Comparison of ENCODE assay signal across 25 cellular contexts in genomic region chr2:235883675-235884074, GRCh38.
"Had no signal": no experiment of that assay in that cellular context is flagged by ENCODE, and none has a peak within 500 bp of the region (broad histone marks: within the 10 kb centered on the region; RNA-seq: fewer than 3 reads in every experiment).

No MANE protein-coding gene starts in this region.

- H3K4me3 ChIP-seq: ascending aorta, body of pancreas had no signal

- H3K27ac Mint-ChIP-seq: activated CD8-positive, alpha-beta T cell treated with anti-CD3 and anti-CD28 coated beads, Interleukin-2, amount 10 ng/mL, durations not matched to agents 7 days and 5 days; activated naive CD8-positive, alpha-beta T cell treated with anti-CD3 and anti-CD28 coated beads, Interleukin-2, amount 10 ng/mL, durations not matched to agents 7 days and 5 days; T-helper 1 cell treated with Interleukin-12 subunit alpha and Interleukin-12 subunit beta and Interleukin-4 antibody, amounts not matched to agents 30 μg/mL and 1 μg/mL, for 36 hours; WTC11 had no signal

- H3K27ac ChIP-seq: ascending aorta, body of pancreas had no signal

- H3K27me3 ChIP-seq: ascending aorta, body of pancreas had no signal

- H3K36me3 Mint-ChIP-seq: activated naive CD8-positive, alpha-beta T cell treated with anti-CD3 and anti-CD28 coated beads, Interleukin-2, amount 10 ng/mL, durations not matched to agents 7 days and 5 days had no signal

- H3K4me1 ChIP-seq: ascending aorta, body of pancreas had no signal

- H3K9me3 ChIP-seq: ascending aorta, body of pancreas had no signal

- DNase-seq: activated CD4-positive, alpha-beta T cell treated with anti-CD3 and anti-CD28 coated beads for 48 hours; activated CD4-positive, alpha-beta T cell treated with anti-CD3 and anti-CD28 coated beads, Interleukin-2, amount 50 U/mL, for 4 hours; activated CD4-positive, CD25-positive, alpha-beta regulatory T cell treated with anti-CD3 and anti-CD28 coated beads, Interleukin-2, amount 50 U/mL, for 72 hours; activated CD8-positive, alpha-beta memory T cell treated with anti-CD3 and anti-CD28 coated beads, Interleukin-2, amount 50 U/mL, for 48 hours; activated CD8-positive, alpha-beta T cell treated with anti-CD3 and anti-CD28 coated beads, Interleukin-2, amount 10 ng/mL, durations not matched to agents 7 days and 5 days; activated naive CD4-positive, alpha-beta T cell treated with anti-CD3 and anti-CD28 coated beads, Interleukin-2, amount 50 U/mL, for 16 hours; activated naive CD8-positive, alpha-beta T cell treated with anti-CD3 and anti-CD28 coated beads, Interleukin-2, amount 10 ng/mL, durations not matched to agents 7 days and 5 days; activated T-cell treated with anti-CD3 and anti-CD28 coated beads, Interleukin-2, amount 50 U/mL, for 1 hour; body of pancreas; central memory CD4-positive, alpha-beta T cell; KG1; NCI-H1092; NCI-H1417; NCI-H1694; NCI-H2029; NCI-H2107; NCI-H2171 treated with DMSO at 0.1 percent for 48 hours; NCI-H226; NCI-H526 treated with DMSO at 0.1 percent for 48 hours; NCI-H82; SHP77 treated with DMSO at 0.1 percent for 48 hours had no signal

- H3K4me1 Mint-ChIP-seq: activated naive CD8-positive, alpha-beta T cell treated with anti-CD3 and anti-CD28 coated beads, Interleukin-2, amount 10 ng/mL, durations not matched to agents 7 days and 5 days had no signal

- H3K9me3 Mint-ChIP-seq: activated naive CD8-positive, alpha-beta T cell treated with anti-CD3 and anti-CD28 coated beads, Interleukin-2, amount 10 ng/mL, durations not matched to agents 7 days and 5 days; T-helper 1 cell treated with Interleukin-12 subunit alpha and Interleukin-12 subunit beta and Interleukin-4 antibody, amounts not matched to agents 30 μg/mL and 1 μg/mL, for 36 hours; WTC11 had no signal

- H3K27me3 Mint-ChIP-seq: activated naive CD8-positive, alpha-beta T cell treated with anti-CD3 and anti-CD28 coated beads, Interleukin-2, amount 10 ng/mL, durations not matched to agents 7 days and 5 days had no signal

- FAIRE-seq: bronchial epithelial cell had no signal

- H3K4me3 Mint-ChIP-seq: activated CD8-positive, alpha-beta T cell treated with anti-CD3 and anti-CD28 coated beads, Interleukin-2, amount 10 ng/mL, durations not matched to agents 7 days and 5 days; activated naive CD8-positive, alpha-beta T cell treated with anti-CD3 and anti-CD28 coated beads, Interleukin-2, amount 10 ng/mL, durations not matched to agents 7 days and 5 days; T-helper 1 cell treated with Interleukin-12 subunit alpha and Interleukin-12 subunit beta and Interleukin-4 antibody, amounts not matched to agents 30 μg/mL and 1 μg/mL, for 36 hours; WTC11 had no signal
